ENCODE assay signal across 8 cellular contexts in genomic region chr4:114754616-114755015, GRCh38.
"Had no signal": no experiment of that assay in that cellular context is flagged by ENCODE, and none has a peak within 500 bp of the region (broad histone marks: within the 10 kb centered on the region; RNA-seq: fewer than 3 reads in every experiment).

No MANE protein-coding gene starts in this region.

- H3K4me2 ChIP-seq: GM23338, KMS-11 had no signal

- FAIRE-seq: H1, H54, HTR-8/SVneo had no signal

- ATAC-seq: GM23338 had no signal

- H3K9ac ChIP-seq: KMS-11 had no signal

- DNase-seq: H9, HCEC 1CT, KBM-7 had no signal

- H3K27ac ChIP-seq: KMS-11 had no signal

- H3K4me3 ChIP-seq: GM23338 had no signal
